In genomic region chr1:157405662-157406061, GRCh38 we compare ENCODE assay signal across 24 cellular contexts.
DNase-seq lines count a peak whose midpoint lies in the region; ATAC-seq and TF ChIP-seq lines count a peak whose summit lies in the region.
"Had no signal": no experiment of that assay in that cellular context is flagged by ENCODE, and none has a peak within 500 bp of the region (broad histone marks: within the 10 kb centered on the region; RNA-seq: fewer than 3 reads in every experiment).

No MANE protein-coding gene starts in this region.

- no peak overlapping the region for H2BK120ac ChIP-seq in trophoblast cell (ENCODE audit: insufficient read depth, low read length, poor library complexity)

- H3K4me1 Mint-ChIP-seq in dendritic cell treated with granulocyte-macrophage colony-stimulating factor and Interleukin-4, amounts not matched to agents 40 ng/mL and 50 ng/mL, for 4 days (ENCODE audit: low read depth), result peaks cover 54% of the 10 kb centered on the region
- H3K4me1 Mint-ChIP-seq: CD4-positive, alpha-beta memory T cell; CD4-positive, CD25-positive, alpha-beta regulatory T cell; CD8-positive, alpha-beta memory T cell had no signal

- 61% methylated on average over 4 of the region's 4 CpGs for WGBS in liver
- WGBS in trophoblast cell (ENCODE audit: extremely low coverage, insufficient coverage, insufficient read length), result no CpG with 5 or more reads among the region's 4 CpGs

- no peak overlapping the region for H2BK5ac ChIP-seq in trophoblast cell (ENCODE audit: low read depth, low read length, poor library complexity)

- peak overlapping the region; percentile 33 to 37 for H3K27ac ChIP-seq in liver (ENCODE audit: low read depth in 1 of 2, low read length in 2 of 2)
- H3K27ac ChIP-seq in trophoblast cell (ENCODE audit: low read depth, low read length), result no peak overlapping the region
- H3K27ac ChIP-seq: BLaER1 had no signal

- DNase-seq in left lobe of liver (ENCODE audit: low spot score) (no peak), trophoblast cell (no peak), HCEC 1CT (no peak)
- DNase-seq: 8988T; ACHN; BE2C; C1 segment of cervical spinal cord; CD4-positive, alpha-beta memory T cell; CD4-positive, CD25-positive, alpha-beta regulatory T cell; CD8-positive, alpha-beta memory T cell; COR-L47; DMS 273 treated with DMSO at 0.1 percent for 48 hours; DMS153; DMS53; DMS79; DND-41; EL; GDM1 had no signal

- H3K36me3 ChIP-seq in liver (ENCODE audit: control insufficient read depth in 4 of 4, insufficient read depth in 3 of 4, low read depth in 1 of 4, low read length in 3 of 4) (no peaks in the 10 kb centered on the region), trophoblast cell (ENCODE audit: control insufficient read depth in 1 of 2, insufficient read depth in 2 of 2, low read length in 2 of 2) (no peaks in the 10 kb centered on the region)
- H3K36me3 ChIP-seq: BE2C, BLaER1 had no signal

- no peak overlapping the region for H4K8ac ChIP-seq in trophoblast cell (ENCODE audit: low read depth, low read length)

- H3K9me3 Mint-ChIP-seq in dendritic cell treated with granulocyte-macrophage colony-stimulating factor and Interleukin-4, amounts not matched to agents 40 ng/mL and 50 ng/mL, for 4 days, result peaks cover 18% of the 10 kb centered on the region
- H3K9me3 Mint-ChIP-seq: CD4-positive, alpha-beta memory T cell; CD8-positive, alpha-beta memory T cell had no signal

- no peak overlapping the region for H3K4ac ChIP-seq in trophoblast cell (ENCODE audit: low read depth, low read length)

- no peak overlapping the region for H2AFZ ChIP-seq in trophoblast cell (ENCODE audit: insufficient read depth, low read length, poor library complexity)

- H3K23ac ChIP-seq in trophoblast cell (ENCODE audit: low read length), result no peak overlapping the region

- peaks cover 7% of the 10 kb centered on the region for H3K36me3 Mint-ChIP-seq in dendritic cell treated with granulocyte-macrophage colony-stimulating factor and Interleukin-4, amounts not matched to agents 40 ng/mL and 50 ng/mL, for 4 days (ENCODE audit: low read depth)
- H3K36me3 Mint-ChIP-seq: CD14-positive monocyte; CD4-positive, alpha-beta memory T cell; CD4-positive, CD25-positive, alpha-beta regulatory T cell; CD8-positive, alpha-beta memory T cell had no signal

- ATAC-seq in left lobe of liver, result peak; percentile 87
- no peak for ATAC-seq in HG03378 (IDR thresholded peaks at IDR 0.05; ENCODE audit: unreplicated experiment)
- ATAC-seq: GM12878 had no signal

- H3K27me3 ChIP-seq in liver (ENCODE audit: control insufficient read depth in 4 of 4, insufficient read depth in 4 of 4, low read length in 3 of 4), result no peaks in the 10 kb centered on the region
- no peaks in the 10 kb centered on the region for H3K27me3 ChIP-seq in trophoblast cell (ENCODE audit: insufficient read depth, low read length)
- H3K27me3 ChIP-seq: BLaER1 had no signal

- no peak overlapping the region for H4K91ac ChIP-seq in trophoblast cell (ENCODE audit: low read depth, low read length)

- H3K4me3 ChIP-seq in liver (ENCODE audit: low read depth in 1 of 3, low read length in 3 of 3) (no peak overlapping the region), trophoblast cell (ENCODE audit: low read depth, low read length) (no peak overlapping the region)
- H3K4me3 ChIP-seq: BLaER1, GM12878 had no signal

- no peak overlapping the region for H3K14ac ChIP-seq in trophoblast cell (ENCODE audit: low read length)

- H3K18ac ChIP-seq in trophoblast cell (ENCODE audit: low read length), result no peak overlapping the region

- TF ChIP-seq CTCF in liver (IDR thresholded peaks at IDR 0.05; ENCODE audit: low read depth, low read length, missing input control), result no peak

- H3K4me1 ChIP-seq in liver (ENCODE audit: control insufficient read depth in 4 of 4, insufficient read depth in 4 of 4, low read length in 3 of 4), result peaks cover 0 to 5% (median 2%) of the 10 kb centered on the region in 4 donors
- peaks cover 5 to 10% of the 10 kb centered on the region in 2 experiments for H3K4me1 ChIP-seq in trophoblast cell (ENCODE audit: control insufficient read depth in 1 of 2, insufficient read depth in 2 of 2, low read length in 2 of 2)
- H3K4me1 ChIP-seq: BE2C had no signal

- H3K27ac Mint-ChIP-seq in dendritic cell treated with granulocyte-macrophage colony-stimulating factor and Interleukin-4, amounts not matched to agents 40 ng/mL and 50 ng/mL, for 4 days, result peak overlapping the region; percentile 31
- H3K27ac Mint-ChIP-seq: CD14-positive monocyte; CD4-positive, alpha-beta memory T cell; CD4-positive, CD25-positive, alpha-beta regulatory T cell; CD8-positive, alpha-beta memory T cell had no signal

- no peaks in the 10 kb centered on the region for H3K79me1 ChIP-seq in trophoblast cell (ENCODE audit: low read length)

- H4K12ac ChIP-seq in trophoblast cell (ENCODE audit: low read depth, low read length), result no peak overlapping the region

- no peaks in the 10 kb centered on the region for H3K79me2 ChIP-seq in trophoblast cell (ENCODE audit: control insufficient read depth, insufficient read depth, low read length, poor library complexity)

- H3K27me3 Mint-ChIP-seq in dendritic cell treated with granulocyte-macrophage colony-stimulating factor and Interleukin-4, amounts not matched to agents 40 ng/mL and 50 ng/mL, for 4 days, result no peaks in the 10 kb centered on the region

- no peak overlapping the region for H2AK5ac ChIP-seq in trophoblast cell (ENCODE audit: low read length)

- intact Hi-C loops in dendritic cell treated with granulocyte-macrophage colony-stimulating factor and Interleukin-4, amounts not matched to agents 40 ng/mL and 50 ng/mL, for 4 days (cut with micrococcal nuclease), result no loop called here

- H3K9ac ChIP-seq in liver (ENCODE audit: low read depth in 1 of 2, low read length in 2 of 2) (no peak overlapping the region), trophoblast cell (ENCODE audit: low read length) (no peak overlapping the region)
- H3K9ac ChIP-seq: BLaER1 had no signal

- TF ChIP-seq RAD21 in liver (IDR thresholded peaks at IDR 0.05), result no peak

- no peaks in the 10 kb centered on the region for H3K9me3 ChIP-seq in liver (ENCODE audit: control insufficient read depth in 4 of 4, low read length in 3 of 4)
- peaks cover 2% of the 10 kb centered on the region for H3K9me3 ChIP-seq in trophoblast cell (ENCODE audit: insufficient read depth, low read depth, low read length)
- H3K9me3 ChIP-seq: BE2C, BLaER1 had no signal

- H2BK12ac ChIP-seq in trophoblast cell (ENCODE audit: low read length), result no peak overlapping the region

- H3K4me3 Mint-ChIP-seq in dendritic cell treated with granulocyte-macrophage colony-stimulating factor and Interleukin-4, amounts not matched to agents 40 ng/mL and 50 ng/mL, for 4 days, result no peak overlapping the region
- H3K4me3 Mint-ChIP-seq: CD14-positive monocyte; CD4-positive, alpha-beta memory T cell; CD4-positive, CD25-positive, alpha-beta regulatory T cell; CD8-positive, alpha-beta memory T cell had no signal

- no peak overlapping the region for H3K4me2 ChIP-seq in trophoblast cell (ENCODE audit: low read length)
- H3K4me2 ChIP-seq: BLaER1 had no signal

TF ChIP-seq in liver, 16 proteins besides CTCF, POLR2A, EP300 and RAD21:
- TF ChIP-seq TAF1 (conservative IDR thresholded peaks at IDR 0.05) (no peak), EGR1 (IDR thresholded peaks at IDR 0.05; ENCODE audit: low read depth in 2 of 2) (no peak), HNF4G (IDR thresholded peaks at IDR 0.05) (no peak), HNF4A (conservative IDR thresholded peaks at IDR 0.05) (peak; percentile 42 to 85), FOXA2 (IDR thresholded peaks at IDR 0.05) (no peak), SP1 (IDR thresholded peaks at IDR 0.05) (peak; percentile 53), GABPA (IDR thresholded peaks at IDR 0.05 in 1 of 2, conservative IDR thresholded peaks at IDR 0.05 in 1 of 2) (no peak)
